ENCODE assay signal across 9 cellular contexts in genomic region chr10:129964611-129965417, GRCh38. TPM values are rescaled to one million over a fixed set of nuclear protein-coding genes. Genes with fewer than 3 reads are reported as not detected.
DNase-seq lines count a peak whose midpoint lies in the region; ATAC-seq and TF ChIP-seq lines count a peak whose summit lies in the region.
"Had no signal": no experiment of that assay in that cellular context is flagged by ENCODE, and none has a peak within 500 bp of the region (broad histone marks: within the 10 kb centered on the region; RNA-seq: fewer than 3 reads in every experiment).

No MANE protein-coding gene starts in this region.

- no peaks in the 10 kb centered on the region for H3K27me3 Mint-ChIP-seq in MCF 10A (ENCODE audit: insufficient read depth, unreplicated experiment)
- peaks cover 77% of the 10 kb centered on the region for H3K27me3 Mint-ChIP-seq in type B pancreatic cell

- POLR2A ChIA-PET in MCF 10A (lab: Yijun Ruan, JAX) = no interaction called here

- H3K9me3 ChIP-seq in breast epithelium = no peaks in the 10 kb centered on the region

- TF ChIP-seq CTCF in breast epithelium (IDR thresholded peaks at IDR 0.05) = no peak
- TF ChIP-seq CTCF in MCF 10A (IDR thresholded peaks at IDR 0.05; ENCODE audit: unreplicated experiment) = no peak
- TF ChIP-seq CTCF in brain microvascular endothelial cell (IDR thresholded peaks at IDR 0.05; ENCODE audit: low read depth, low read length, missing control alignments) = no peak
- TF ChIP-seq CTCF in type B pancreatic cell (conservative IDR thresholded peaks at IDR 0.05) = no peak

- peak overlapping the region; percentile 53 to 86 (median 55) for H3K4me3 ChIP-seq in breast epithelium
- peak overlapping the region; percentile 22 for H3K4me3 ChIP-seq in brain microvascular endothelial cell (ENCODE audit: low read depth, low read length)
- H3K4me3 ChIP-seq in mesendoderm (ENCODE audit: low read length) = no peak overlapping the region

- no TSS peak for BruUV-seq in MCF 10A (replicated peaks; lab: Mats Ljungman, UMichigan)

- in situ Hi-C loops in brain microvascular endothelial cell (cut with HindIII; ENCODE audit: low pct_ligation_motif_present, low sequenced_read_pairs) = no loop called here

- no peak overlapping the region for H2BK15ac ChIP-seq in mesendoderm (replicated peaks; ENCODE audit: low read depth)

- no peak for TF ChIP-seq POLR2A in breast epithelium (IDR thresholded peaks at IDR 0.05)

- intact Hi-C loops in breast epithelium (cut with DNase I; ENCODE audit: low total_unique reads) = loop anchor here (2.0 kb wide), 1 partner anchor 932 kb away; no protein-coding TSS in a partner anchor
- intact Hi-C loops in MCF 10A (cut with micrococcal nuclease) = no loop called here

- DNase-seq in breast epithelium (ENCODE audit: low spot score in 2 of 2) (no peak), MCF 10A (ENCODE audit: unreplicated experiment) (no peak), brain microvascular endothelial cell (no peak), mesendoderm (no peak), type B pancreatic cell (ENCODE audit: extremely low spot score, unreplicated experiment) (no peak), NCI-H2081 (lab: John Stamatoyannopoulos, UW) (no peak), SIG-M5 (lab: John Stamatoyannopoulos, UW) (no peak)
- DNase-seq: substantia nigra had no signal

- H3K4me1 Mint-ChIP-seq in MCF 10A (ENCODE audit: insufficient read depth, unreplicated experiment) (no peaks in the 10 kb centered on the region), type B pancreatic cell (ENCODE audit: unreplicated experiment) (peaks cover 26% of the 10 kb centered on the region)

- WGBS in mesendoderm (ENCODE audit: extremely low coverage, insufficient coverage, low lambda C conversion rate) = no CpG with 5 or more reads among the region's 81 CpGs

- H3K36me3 ChIP-seq in breast epithelium (no peaks in the 10 kb centered on the region), brain microvascular endothelial cell (replicated peaks) (no peaks in the 10 kb centered on the region), mesendoderm (ENCODE audit: control insufficient read depth, insufficient read depth, low read length) (no peaks in the 10 kb centered on the region)

- H3K4ac ChIP-seq in mesendoderm (ENCODE audit: low read depth, low read length) = no peak overlapping the region

- peak overlapping the region; percentile 29 for H3K9ac ChIP-seq in mesendoderm (ENCODE audit: low read length)

- no peaks in the 10 kb centered on the region for H3K79me1 ChIP-seq in mesendoderm (ENCODE audit: low read length)

- H2BK120ac ChIP-seq in mesendoderm (ENCODE audit: low read depth, low read length) = no peak overlapping the region

- peak overlapping the region in 1 of 2 donors; percentile 43 for H3K27ac ChIP-seq in breast epithelium
- no peak overlapping the region for H3K27ac ChIP-seq in brain microvascular endothelial cell
- H3K27ac ChIP-seq in mesendoderm (ENCODE audit: low read depth, low read length) = no peak overlapping the region

- H4K8ac ChIP-seq in mesendoderm (ENCODE audit: low read depth, low read length) = no peak overlapping the region

- peak overlapping the region; percentile 67 for H3K4me2 ChIP-seq in mesendoderm (ENCODE audit: low read length)

- peaks cover 0 to 4% of the 10 kb centered on the region in 2 donors for H3K4me1 ChIP-seq in breast epithelium
- no peaks in the 10 kb centered on the region for H3K4me1 ChIP-seq in mesendoderm (ENCODE audit: control insufficient read depth, low read depth, low read length)

- H3K27ac Mint-ChIP-seq in MCF 10A (ENCODE audit: low read depth, unreplicated experiment) = no peak overlapping the region
- no peak overlapping the region for H3K27ac Mint-ChIP-seq in type B pancreatic cell

- peaks cover 22 to 95% of the 10 kb centered on the region in 2 donors for H3K27me3 ChIP-seq in breast epithelium
- peaks cover 92% of the 10 kb centered on the region for H3K27me3 ChIP-seq in brain microvascular endothelial cell (replicated peaks)
- H3K27me3 ChIP-seq in mesendoderm (ENCODE audit: insufficient read depth, low read length, poor library complexity) = peaks cover 71% of the 10 kb centered on the region

- no peak overlapping the region for H4K5ac ChIP-seq in mesendoderm (ENCODE audit: low read length)

- no peaks in the 10 kb centered on the region for H3K79me2 ChIP-seq in mesendoderm (ENCODE audit: control insufficient read depth, insufficient read depth, low read length)

- H3K56ac ChIP-seq in mesendoderm (ENCODE audit: low read length) = peak overlapping the region; percentile 64

- no peak overlapping the region for H3K23ac ChIP-seq in mesendoderm (ENCODE audit: low read length)

- H3K36me3 Mint-ChIP-seq in MCF 10A (ENCODE audit: insufficient read depth, unreplicated experiment) = peaks cover 7% of the 10 kb centered on the region
- H3K36me3 Mint-ChIP-seq in type B pancreatic cell = peaks cover 4% of the 10 kb centered on the region

- no peak for ATAC-seq in HG02870 (IDR thresholded peaks at IDR 0.05; ENCODE audit: unreplicated experiment)

- H2BK5ac ChIP-seq in mesendoderm (ENCODE audit: low read length) = no peak overlapping the region

- H3K9me3 Mint-ChIP-seq in MCF 10A (ENCODE audit: unreplicated experiment) (no peaks in the 10 kb centered on the region), type B pancreatic cell (no peaks in the 10 kb centered on the region)

- no peak overlapping the region for H3K18ac ChIP-seq in mesendoderm (ENCODE audit: low read length)

- H2AK5ac ChIP-seq in mesendoderm (ENCODE audit: low read length) = no peak overlapping the region

- no peak overlapping the region for H3K4me3 Mint-ChIP-seq in MCF 10A (ENCODE audit: unreplicated experiment)
- peak overlapping the region; percentile 84 for H3K4me3 Mint-ChIP-seq in type B pancreatic cell

- CTCF ChIA-PET in MCF 10A (lab: Yijun Ruan, JAX) = interaction anchor here (0.8 kb wide), 1 partner anchor 29 kb away, joined by 3 read pairs; no protein-coding TSS in a partner anchor

RNA-seq across cellular contexts. Expression of gene EBF3, which starts 0.7 kb away (rescaled TPM):
- total RNA-seq in breast epithelium (10 to 100 TPM in 1 of 3 donors, 1 to 10 TPM in 2; 4.2 to 28.0 (median 6.6) TPM), MCF 10A (2022) (not detected in 2 replicates), type B pancreatic cell (ENCODE audit: low replicate concordance) (0.81 and 26.1 TPM in 2 replicates)
- 0.87 TPM for polyA plus RNA-seq in mesendoderm (2013, experiment 1 of 2)
- polyA plus RNA-seq in mesendoderm (2013, experiment 2 of 2) = 0.76 TPM
